37 cellular contexts compared by ENCODE assay signal in the genomic region with DNA sequence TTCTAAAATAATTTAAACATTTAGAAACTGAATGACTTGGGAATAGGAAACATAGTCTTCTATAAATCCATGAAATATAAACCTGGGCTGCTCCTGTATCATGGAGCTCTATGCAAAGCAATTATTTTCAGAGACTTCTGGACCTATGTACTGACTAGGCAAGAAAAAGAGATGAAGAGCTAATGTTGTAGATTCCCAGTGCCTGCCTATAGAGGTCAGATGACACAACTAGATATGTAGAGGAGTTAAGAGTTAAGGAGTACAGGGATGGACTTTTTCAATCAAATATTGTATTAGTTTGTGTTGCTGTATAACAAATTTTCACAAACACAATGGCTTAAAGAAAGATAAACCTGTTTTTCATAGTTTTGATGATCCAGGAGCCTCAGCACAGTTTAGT.
DNase-seq lines count a peak whose midpoint lies in the region; ATAC-seq, FAIRE-seq and TF ChIP-seq lines count a peak whose summit lies in the region.
"Had no signal": no experiment of that assay in that cellular context is flagged by ENCODE, and none has a peak within 500 bp of the region (broad histone marks: within the 10 kb centered on the region; RNA-seq: fewer than 3 reads in every experiment).

No MANE protein-coding gene starts in this region.

- no peak overlapping the region for H3K9ac ChIP-seq in OCI-LY1 (ENCODE audit: low read length)

- ATAC-seq in GM18867 (IDR thresholded peaks at IDR 0.05; ENCODE audit: unreplicated experiment): peak; percentile 71
- peak; percentile 48 for ATAC-seq in HG02798 (IDR thresholded peaks at IDR 0.05; ENCODE audit: poor library complexity, unreplicated experiment)
- ATAC-seq in mucosa of descending colon: no peak
- ATAC-seq: naive thymus-derived CD4-positive, alpha-beta T cell; right lobe of liver; stimulated activated naive CD8-positive, alpha-beta T cell treated with anti-CD3 and anti-CD28 coated beads, Interleukin-15, amount 100 ng/mL, for 72 hours had no signal

- H3K4me3 ChIP-seq in OCI-LY1 (ENCODE audit: low read depth, low read length, poor library complexity, severe bottlenecking) (no peak overlapping the region), mucosa of descending colon (no peak overlapping the region), left ventricle myocardium inferior (no peak overlapping the region)
- H3K4me3 ChIP-seq: esophagus muscularis mucosa, MG63, prostate gland, right lobe of liver, thoracic aorta, uterus had no signal

- H3K27me3 ChIP-seq in OCI-LY1 (ENCODE audit: insufficient read depth, low read length) (no peaks in the 10 kb centered on the region), left ventricle myocardium inferior (ENCODE audit: low read depth) (no peaks in the 10 kb centered on the region)
- H3K27me3 ChIP-seq: brain microvascular endothelial cell, esophagus muscularis mucosa, right lobe of liver, uterus had no signal

- no peak for FAIRE-seq in GM19239 (lab: Jason Lieb, UNC)
- FAIRE-seq: endometrium, keratinocyte had no signal

- H3K4me1 ChIP-seq in OCI-LY1 (ENCODE audit: insufficient read depth, low read length, severe bottlenecking) (no peaks in the 10 kb centered on the region), mucosa of descending colon (ENCODE audit: low read depth) (no peaks in the 10 kb centered on the region), left ventricle myocardium inferior (no peaks in the 10 kb centered on the region)
- H3K4me1 ChIP-seq: esophagus muscularis mucosa, prostate gland, right lobe of liver, uterus had no signal

- H2AFZ ChIP-seq in OCI-LY1 (ENCODE audit: low read length): no peak overlapping the region

- no peaks in the 10 kb centered on the region for H3F3A ChIP-seq in OCI-LY1 (ENCODE audit: insufficient read depth, low read length)

- TF ChIP-seq CTCF in 22Rv1 (IDR thresholded peaks at IDR 0.05): peak; percentile 23; the same call in 1 of the 2 replicates
- peak; percentile 26; the same call in 1 of the 2 replicates for TF ChIP-seq CTCF in OCI-LY1 (IDR thresholded peaks at IDR 0.05; ENCODE audit: low read length)
- TF ChIP-seq CTCF in mucosa of descending colon (IDR thresholded peaks at IDR 0.05): no peak
- no peak for TF ChIP-seq CTCF in left ventricle myocardium inferior (IDR thresholded peaks at IDR 0.05; ENCODE audit: borderline replicate concordance)

- DNase-seq in mucosa of descending colon (no peak), GM19239 (ENCODE audit: insufficient read length, low spot score) (no peak), left ventricle myocardium inferior (no peak), middle frontal gyrus (ENCODE audit: extremely low spot score, low spot score) (no peak)
- DNase-seq: activated CD4-positive, alpha-beta T cell treated with anti-CD3 and anti-CD28 coated beads for 48 hours; activated CD8-positive, alpha-beta memory T cell treated with anti-CD3 and anti-CD28 coated beads for 24 hours; activated T-cell treated with anti-CD3 and anti-CD28 coated beads for 4 hours; amniotic stem cell; brain microvascular endothelial cell; Calu3; CD4-positive, CD25-positive, alpha-beta regulatory T cell; cerebellar nuclear complex; foreskin fibroblast; H7; KBM-7; MG63; naive thymus-derived CD4-positive, alpha-beta T cell; NCI-H2029; NCI-H526; NK-92 treated with Interleukin-12 subunit alpha and Interleukin-12 subunit beta, amount 100 ng/mL, for 24 hours; nucleus accumbens; right lobe of liver; Right ventricle myocardium superior; stimulated activated naive CD8-positive, alpha-beta T cell treated with anti-CD3 and anti-CD28 coated beads, Interleukin-15, amount 100 ng/mL, for 72 hours; SW 1271; T-helper 9 cell; uterus had no signal

- no peak overlapping the region for H3K27ac ChIP-seq in 22Rv1
- H3K27ac ChIP-seq in OCI-LY1 (ENCODE audit: low read depth, low read length, poor library complexity, severe bottlenecking): no peak overlapping the region
- no peak overlapping the region for H3K27ac ChIP-seq in left ventricle myocardium inferior (replicated peaks)
- H3K27ac ChIP-seq: brain microvascular endothelial cell, esophagus muscularis mucosa, prostate gland, right lobe of liver, thoracic aorta, uterus, VCaP had no signal

- H3K9me3 ChIP-seq in OCI-LY1 (ENCODE audit: low read length): no peaks in the 10 kb centered on the region
- no peaks in the 10 kb centered on the region for H3K9me3 ChIP-seq in mucosa of descending colon
- H3K9me3 ChIP-seq in left ventricle myocardium inferior (replicated peaks): no peaks in the 10 kb centered on the region
- H3K9me3 ChIP-seq: esophagus muscularis mucosa, MG63, prostate gland, right lobe of liver, thoracic aorta, uterus had no signal

- intact Hi-C loops in mucosa of descending colon (cut with DNase I, micrococcal nuclease): no loop called here
- intact Hi-C loops in left ventricle myocardium inferior (cut with micrococcal nuclease): no loop called here

- H3K79me2 ChIP-seq in OCI-LY1 (ENCODE audit: insufficient read depth, low read length): no peaks in the 10 kb centered on the region

- H3K36me3 ChIP-seq in OCI-LY1 (ENCODE audit: insufficient read depth, low read length): no peaks in the 10 kb centered on the region
- no peaks in the 10 kb centered on the region for H3K36me3 ChIP-seq in mucosa of descending colon (ENCODE audit: low read depth)
- H3K36me3 ChIP-seq in left ventricle myocardium inferior: no peaks in the 10 kb centered on the region
- H3K36me3 ChIP-seq: brain microvascular endothelial cell, esophagus muscularis mucosa, MG63, prostate gland, right lobe of liver, thoracic aorta, uterus had no signal

- H4K20me1 ChIP-seq in OCI-LY1 (ENCODE audit: insufficient read depth, low read length): no peaks in the 10 kb centered on the region

- no peak overlapping the region for H3K4me2 ChIP-seq in OCI-LY1 (ENCODE audit: low read length)

- no peaks in the 10 kb centered on the region for H3K9me2 ChIP-seq in OCI-LY1 (ENCODE audit: low read depth, low read length)

Comparison
In these comparisons a context has a peak if more than half of its experiments do, and no peak if none do; other contexts are left out.
1. CTCF ChIP-seq: peak in 22Rv1 (single experiment) and OCI-LY1 (single experiment); none in mucosa of descending colon (single experiment) and left ventricle myocardium inferior (single experiment).